1 cellular context compared by ENCODE assay signal in genomic region chr20:61839223-61839911, GRCh38.
TF ChIP-seq lines count a peak whose summit lies in the region.

No MANE protein-coding gene starts in this region.

TF ChIP-seq in HepG2, 621 proteins besides CTCF, POLR2A, EP300 and RAD21 (continued from another document):
- TF ChIP-seq BCLAF1 (IDR thresholded peaks at IDR 0.05) (no peak), ZNF280B (CRISPR knock-in tag; IDR thresholded peaks at IDR 0.05; ENCODE audit: borderline replicate concordance) (no peak), ZMYM3 (CRISPR knock-in tag; IDR thresholded peaks at IDR 0.05) (no peak), CREB1 (IDR thresholded peaks at IDR 0.05) (peak; percentile 84; the same call in 1 of the 2 replicates), CREB1 (CRISPR knock-in tag; IDR thresholded peaks at IDR 0.05) (no peak), TRIM22 (IDR thresholded peaks at IDR 0.05) (peak; percentile 95; the same call in 1 of the 2 replicates), ZNF468 (CRISPR knock-in tag; IDR thresholded peaks at IDR 0.05) (0 out of 2 replicates have a peak, but pooled peaks have one; percentile 25), ZFP62 (CRISPR knock-in tag; IDR thresholded peaks at IDR 0.05) (no peak), ZNF784 (CRISPR knock-in tag; IDR thresholded peaks at IDR 0.05; ENCODE audit: borderline replicate concordance) (no peak), BATF2 (CRISPR knock-in tag; IDR thresholded peaks at IDR 0.05) (0 out of 2 replicates have a peak, but pooled peaks have one; percentile 32), ZNF275 (CRISPR knock-in tag; IDR thresholded peaks at IDR 0.05; ENCODE audit: borderline replicate concordance) (no peak), FOXO1 (CRISPR knock-in tag; IDR thresholded peaks at IDR 0.05) (no peak), HMG20B (CRISPR knock-in tag; conservative IDR thresholded peaks at IDR 0.05) (no peak), LCORL (IDR thresholded peaks at IDR 0.05) (peak; percentile 75; the same call in 1 of the 2 replicates), LCORL (CRISPR knock-in tag; IDR thresholded peaks at IDR 0.05) (no peak), FOXP1 (IDR thresholded peaks at IDR 0.05) (peak; percentile 51; the same call in 1 of the 2 replicates), FOXP1 (CRISPR knock-in tag; IDR thresholded peaks at IDR 0.05) (no peak), TP53 (CRISPR knock-in tag; conservative IDR thresholded peaks at IDR 0.05) (no peak), ZNF83 (CRISPR knock-in tag; IDR thresholded peaks at IDR 0.05; ENCODE audit: borderline replicate concordance) (no peak), ZNF646 (CRISPR knock-in tag; IDR thresholded peaks at IDR 0.05) (peak; percentile 94), ZNF282 (IDR thresholded peaks at IDR 0.05; ENCODE audit: partially characterized antibody) (peak; percentile 75), TBX3 (IDR thresholded peaks at IDR 0.05; ENCODE audit: borderline replicate concordance) (no peak), SNRNP70 (IDR thresholded peaks at IDR 0.05; ENCODE audit: low read depth, low read length) (no peak), NONO (IDR thresholded peaks at IDR 0.05) (peak; percentile 26), NONO (CRISPR knock-in tag; conservative IDR thresholded peaks at IDR 0.05) (no peak), JUNB (CRISPR knock-in tag; IDR thresholded peaks at IDR 0.05; ENCODE audit: borderline replicate concordance) (peak; percentile 58; the same call in 1 of the 2 replicates), RORA (CRISPR knock-in tag; IDR thresholded peaks at IDR 0.05) (no peak)
TF ChIP-seq in HepG2: peak in this region for 21.
